ENCODE assay signal across 8 cellular contexts in the genomic region with DNA sequence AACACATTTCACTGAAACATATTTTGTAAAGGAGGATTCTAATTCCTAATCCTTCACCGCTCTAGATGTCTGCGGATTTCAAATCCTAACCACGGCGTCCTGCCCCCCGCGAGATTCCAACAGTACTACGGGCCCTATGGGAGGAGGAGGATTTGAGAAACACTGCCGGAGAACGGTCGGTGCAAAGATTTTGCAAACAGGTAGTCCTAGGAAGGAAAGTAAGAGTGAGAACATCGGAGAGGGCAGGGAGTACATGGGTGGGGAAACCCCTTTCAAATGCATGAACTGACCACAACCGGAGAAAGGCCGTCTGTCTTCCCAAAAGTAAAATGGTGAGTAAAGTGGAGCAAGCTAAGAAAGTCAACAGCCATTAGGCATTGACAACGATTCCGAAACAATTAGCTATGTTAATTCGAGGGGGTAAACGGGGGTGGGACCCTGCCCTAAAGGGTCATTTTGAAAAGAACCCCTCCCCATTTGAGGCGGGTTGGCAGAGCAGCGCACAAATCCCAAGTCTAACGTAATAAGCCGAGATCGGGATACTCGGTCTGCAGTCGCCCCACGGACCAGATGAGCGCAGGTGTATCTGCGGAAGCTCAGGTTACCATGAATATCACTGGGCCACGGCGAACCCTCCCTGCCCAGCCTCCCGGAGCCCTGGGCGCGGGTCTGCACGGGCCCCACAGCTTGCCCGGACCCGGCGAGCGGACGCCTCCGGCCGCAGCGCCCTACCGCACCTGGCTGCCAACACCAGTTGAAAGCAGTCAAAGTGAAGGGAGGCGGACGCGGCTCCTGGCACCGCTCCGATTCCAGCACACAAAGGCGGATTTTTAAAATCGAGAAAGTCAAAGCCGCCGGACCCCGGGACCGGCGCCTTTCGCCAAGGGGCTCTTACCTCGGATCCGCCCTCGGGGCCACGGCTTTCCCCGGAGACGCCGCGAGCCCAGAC. TPM values are rescaled to one million over a fixed set of nuclear protein-coding genes. Genes with fewer than 3 reads are reported as not detected.
DNase-seq lines count a peak whose midpoint lies in the region; ATAC-seq and TF ChIP-seq lines count a peak whose summit lies in the region.

No MANE protein-coding gene starts in this region.

- no peak for DNase-seq in AG04449 (ENCODE audit: low read depth, low spot score)
- DNase-seq in NCI-H2107 treated with DMSO at 0.1 percent for 48 hours (lab: John Stamatoyannopoulos, UW; ENCODE audit: unreplicated experiment) = peak; percentile 71
- DNase-seq in activated T-helper 2 cell treated with anti-CD3 and anti-CD28 coated beads, Interferon-gamma antibody, Interleukin-2, Interleukin-4, amounts not matched to agents 10 μg/mL and 5 μg/mL and 100 μg/mL, durations not matched to agents 14 hours and 24 hours and 36 hours (ENCODE audit: low spot score) = no peak
- DNase-seq in germinal center (ENCODE audit: low spot score) = peak; percentile 34
- peak; percentile 12 for DNase-seq in neural crest cell (ENCODE audit: low read depth, low spot score)
- no peak for DNase-seq in NOMO-1 treated with DMSO at 0.1 percent for 48 hours (lab: John Stamatoyannopoulos, UW; ENCODE audit: unreplicated experiment)

- H3K27me3 Mint-ChIP-seq in activated T-helper 2 cell treated with anti-CD3 and anti-CD28 coated beads, Interferon-gamma antibody, Interleukin-2, Interleukin-4, amounts not matched to agents 10 μg/mL and 5 μg/mL and 100 μg/mL, durations not matched to agents 14 hours and 24 hours and 36 hours (ENCODE audit: low read depth) = peaks cover 62% of the 10 kb centered on the region
- H3K27me3 Mint-ChIP-seq in neural crest cell (ENCODE audit: low read depth) = peaks cover 15% of the 10 kb centered on the region

- intact Hi-C loops in activated T-helper 2 cell treated with anti-CD3 and anti-CD28 coated beads, Interferon-gamma antibody, Interleukin-2, Interleukin-4, amounts not matched to agents 10 μg/mL and 5 μg/mL and 100 μg/mL, durations not matched to agents 14 hours and 24 hours and 36 hours (cut with micrococcal nuclease) = loop anchor here (5.0 to 10.0 kb wide), 3 partner anchors 86 to 196 kb away; a partner anchor contains a TSS

- ATAC-seq in GM18517 (IDR thresholded peaks at IDR 0.05; ENCODE audit: unreplicated experiment) = peak; percentile 42
- ATAC-seq in HG02973 (IDR thresholded peaks at IDR 0.05; ENCODE audit: unreplicated experiment) = peak; percentile 38

- H3K4me3 ChIP-seq in AG04449 (ENCODE audit: low read depth, low read length) = peak overlapping the region; percentile 81

- CTCF ChIA-PET in AG04449 (lab: Yijun Ruan, JAX) = interaction anchor here (0.5 to 2.2 kb wide), 8 partner anchors 16 to 201 kb away, joined by 3 to 7 read pairs (median 3); no protein-coding TSS in a partner anchor

- H3K4me3 Mint-ChIP-seq in activated T-helper 2 cell treated with anti-CD3 and anti-CD28 coated beads, Interferon-gamma antibody, Interleukin-2, Interleukin-4, amounts not matched to agents 10 μg/mL and 5 μg/mL and 100 μg/mL, durations not matched to agents 14 hours and 24 hours and 36 hours (ENCODE audit: low read depth) = peak overlapping the region; percentile 76
- H3K4me3 Mint-ChIP-seq in neural crest cell = peak overlapping the region; percentile 88

- POLR2A ChIA-PET in AG04449 (lab: Yijun Ruan, JAX) = interaction anchor here (1.0 to 2.2 kb wide), 9 partner anchors 8 to 127 kb away, joined by 3 to 11 read pairs (median 4); no protein-coding TSS in a partner anchor

- no peaks in the 10 kb centered on the region for H3K9me3 Mint-ChIP-seq in activated T-helper 2 cell treated with anti-CD3 and anti-CD28 coated beads, Interferon-gamma antibody, Interleukin-2, Interleukin-4, amounts not matched to agents 10 μg/mL and 5 μg/mL and 100 μg/mL, durations not matched to agents 14 hours and 24 hours and 36 hours
- H3K9me3 Mint-ChIP-seq in neural crest cell = no peaks in the 10 kb centered on the region

- no peaks in the 10 kb centered on the region for H3K36me3 Mint-ChIP-seq in activated T-helper 2 cell treated with anti-CD3 and anti-CD28 coated beads, Interferon-gamma antibody, Interleukin-2, Interleukin-4, amounts not matched to agents 10 μg/mL and 5 μg/mL and 100 μg/mL, durations not matched to agents 14 hours and 24 hours and 36 hours (ENCODE audit: low read depth)
- H3K36me3 Mint-ChIP-seq in neural crest cell (ENCODE audit: low read depth) = peaks cover 7% of the 10 kb centered on the region

- TF ChIP-seq CTCF in AG04449 (IDR thresholded peaks at IDR 0.05; ENCODE audit: insufficient read depth, low read length, missing control alignments) (no peak), neural crest cell (conservative IDR thresholded peaks at IDR 0.05) (no peak)

- H3K27ac Mint-ChIP-seq in activated T-helper 2 cell treated with anti-CD3 and anti-CD28 coated beads, Interferon-gamma antibody, Interleukin-2, Interleukin-4, amounts not matched to agents 10 μg/mL and 5 μg/mL and 100 μg/mL, durations not matched to agents 14 hours and 24 hours and 36 hours = no peak overlapping the region
- peak overlapping the region; percentile 0 for H3K27ac Mint-ChIP-seq in neural crest cell (ENCODE audit: unreplicated experiment)

- peaks cover 16% of the 10 kb centered on the region for H3K4me1 Mint-ChIP-seq in activated T-helper 2 cell treated with anti-CD3 and anti-CD28 coated beads, Interferon-gamma antibody, Interleukin-2, Interleukin-4, amounts not matched to agents 10 μg/mL and 5 μg/mL and 100 μg/mL, durations not matched to agents 14 hours and 24 hours and 36 hours (ENCODE audit: low read depth)
- H3K4me1 Mint-ChIP-seq in neural crest cell = peaks cover 23% of the 10 kb centered on the region

RNA-seq across cellular contexts. Expression of a gene that starts 0.6 kb away (rescaled TPM):
- total RNA-seq in activated T-helper 2 cell treated with anti-CD3 and anti-CD28 coated beads, Interferon-gamma antibody, Interleukin-2, Interleukin-4, amounts not matched to agents 10 μg/mL and 5 μg/mL and 100 μg/mL, durations not matched to agents 14 hours and 24 hours and 36 hours = 2.7 and 2.8 TPM in 2 replicates
- 24.4 and 26.7 TPM in 2 replicates for total RNA-seq in neural crest cell

Comparison
In these comparisons a context has a peak if more than half of its experiments do, and no peak if none do; other contexts are left out.
1. DNase-seq: peak in NCI-H2107 treated with DMSO at 0.1 percent for 48 hours (single experiment), germinal center (single experiment) and neural crest cell (single experiment); none in AG04449 (single experiment), activated T-helper 2 cell treated with anti-CD3 and anti-CD28 coated beads, Interferon-gamma antibody, Interleukin-2, Interleukin-4, amounts not matched to agents 10 μg/mL and 5 μg/mL and 100 μg/mL, durations not matched to agents 14 hours and 24 hours and 36 hours (single experiment) and NOMO-1 treated with DMSO at 0.1 percent for 48 hours (single experiment).